Comparison of ENCODE assay signal across 31 cellular contexts in the genomic region with DNA sequence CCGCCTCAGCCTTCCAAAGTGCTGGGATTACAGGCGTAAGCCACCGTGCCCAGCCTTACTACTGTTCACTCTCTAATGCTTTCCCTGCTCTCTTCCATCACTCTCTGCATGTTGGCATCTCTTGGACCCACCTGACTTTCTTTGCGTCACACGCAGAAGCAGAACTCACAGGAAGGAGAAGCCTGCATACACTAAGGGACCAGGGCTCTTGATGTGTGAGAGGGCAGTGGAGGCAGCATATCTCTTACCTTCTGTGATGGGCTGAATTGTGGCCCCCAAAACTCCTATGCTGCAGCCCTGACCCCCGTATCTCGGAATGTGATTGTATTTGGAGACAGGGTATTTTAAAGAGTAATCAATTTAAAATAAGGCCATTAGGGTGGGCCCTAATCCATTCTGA. TPM values are rescaled to one million over a fixed set of nuclear protein-coding genes. Genes with fewer than 3 reads are reported as not detected.
"Had no signal": no experiment of that assay in that cellular context is flagged by ENCODE, and none has a peak within 500 bp of the region (broad histone marks: within the 10 kb centered on the region; RNA-seq: fewer than 3 reads in every experiment).

No MANE protein-coding gene starts in this region.

- H3K36me3 Mint-ChIP-seq: immature natural killer cell; mesothelial cell of epicardium; naive thymus-derived CD8-positive, alpha-beta T cell had no signal

- H3K9me3 Mint-ChIP-seq: effector memory CD8-positive, alpha-beta T cell; immature natural killer cell; mesothelial cell of epicardium; naive thymus-derived CD8-positive, alpha-beta T cell had no signal

- H3K27ac ChIP-seq: colonic mucosa, dorsolateral prefrontal cortex, esophagus squamous epithelium, gastrocnemius medialis, heart right ventricle, left lung, lower lobe of right lung had no signal

- H3K4me1 ChIP-seq: colonic mucosa, esophagus squamous epithelium, gastrocnemius medialis, heart right ventricle, left lung, lower lobe of right lung had no signal

- H3K4me1 Mint-ChIP-seq: immature natural killer cell; naive thymus-derived CD8-positive, alpha-beta T cell had no signal

- DNase-seq: dermis blood vessel endothelial cell; dorsolateral prefrontal cortex; effector CD8-positive, alpha-beta T cell; effector memory CD8-positive, alpha-beta T cell; esophagus squamous epithelium; foreskin fibroblast; foreskin melanocyte; gastrocnemius medialis; glutamatergic neuron; heart right ventricle; hippocampal formation; immature natural killer cell; left cardiac atrium; left lung; left ventricle myocardium superior; lower lobe of right lung; mesenchymal stem cell; mucosa of descending colon; naive B cell; naive thymus-derived CD8-positive, alpha-beta T cell had no signal

- H3K4me3 Mint-ChIP-seq: effector memory CD8-positive, alpha-beta T cell; immature natural killer cell; mesothelial cell of epicardium; naive B cell; naive thymus-derived CD8-positive, alpha-beta T cell had no signal

- H3K9me3 ChIP-seq: colonic mucosa, esophagus squamous epithelium, gastrocnemius medialis, heart right ventricle, left lung, lower lobe of right lung, mucosa of descending colon had no signal

- H3K27me3 ChIP-seq: colonic mucosa, esophagus squamous epithelium had no signal

- H3K36me3 ChIP-seq: colonic mucosa, gastrocnemius medialis, heart right ventricle, left lung, lower lobe of right lung had no signal

- H3K27ac Mint-ChIP-seq: effector memory CD8-positive, alpha-beta T cell; immature natural killer cell; mesothelial cell of epicardium; naive B cell; naive thymus-derived CD8-positive, alpha-beta T cell had no signal

- ATAC-seq: effector memory CD8-positive, alpha-beta T cell; gastrocnemius medialis; heart right ventricle; left cardiac atrium; left lung; left ventricle myocardium superior; lower lobe of right lung; mucosa of descending colon; naive thymus-derived CD8-positive, alpha-beta T cell had no signal

- H3K4me3 ChIP-seq: colonic mucosa, dorsolateral prefrontal cortex, esophagus squamous epithelium, gastrocnemius medialis, heart right ventricle, left lung, lower lobe of right lung, mucosa of descending colon had no signal

RNA-seq across cellular contexts. Expression of gene SLAMF9, which starts 26.7 kb away (rescaled TPM):
- total RNA-seq: chondrocyte; colonic mucosa; dermis blood vessel endothelial cell; endothelial cell of umbilical vein; epithelial cell of proximal tubule; gastrocnemius medialis; glomerular endothelial cell; heart right ventricle; kidney epithelial cell; left lung; left ventricle myocardium superior; lower leg skin; lower lobe of right lung; lung microvascular endothelial cell; mesenteric fat pad; mesothelial cell of epicardium; mucosa of descending colon; myocyte; naive thymus-derived CD8-positive, alpha-beta T cell had no signal

RNA-seq across cellular contexts. Expression of gene IGSF9, which starts 35.4 kb away (rescaled TPM):
- total RNA-seq: chondrocyte, dermis blood vessel endothelial cell, lung microvascular endothelial cell had no signal
